15 cellular contexts compared by ENCODE assay signal in the genomic region with DNA sequence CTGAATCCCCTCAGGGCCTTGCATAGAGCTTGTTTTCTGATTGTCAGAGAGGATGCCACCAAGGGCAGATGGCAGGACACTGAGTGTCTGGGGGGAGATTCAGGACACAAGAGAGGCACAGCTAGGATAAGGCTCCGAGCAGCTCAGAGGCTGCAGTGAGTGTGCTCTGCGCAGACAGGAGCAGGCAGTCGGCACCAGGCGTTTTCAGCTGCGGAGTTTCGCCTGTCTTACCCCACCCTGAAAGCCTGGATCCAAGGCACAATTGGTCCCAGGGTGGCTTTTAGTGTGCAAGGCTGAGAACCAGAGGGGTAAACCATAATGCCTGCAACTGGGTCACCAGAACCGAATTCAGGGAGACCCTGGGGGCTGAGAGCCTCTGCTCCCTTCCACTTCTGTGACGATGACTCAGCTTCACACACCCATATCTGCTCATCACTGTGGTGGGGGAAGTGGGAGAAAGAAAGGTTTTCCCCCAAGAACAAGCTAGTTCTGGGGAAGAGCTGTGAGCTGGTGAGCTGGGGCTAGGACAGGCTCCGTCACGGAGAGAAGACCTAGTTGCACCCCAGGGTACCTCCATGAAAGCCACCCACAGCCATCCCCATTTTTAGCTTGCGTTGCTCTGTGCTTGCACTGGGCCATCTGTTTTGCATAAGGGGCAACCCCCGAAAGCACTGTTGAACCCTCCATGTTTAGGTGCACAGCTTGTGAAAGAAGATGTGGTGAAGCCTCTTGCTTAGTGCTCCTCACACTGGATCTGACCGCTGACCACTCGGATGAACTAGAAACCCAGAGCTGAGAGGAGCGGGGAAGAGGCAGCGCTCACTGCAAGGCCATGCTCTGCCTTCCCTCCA.
A peak's percentile ranks its signal among the peaks of the same experiment; 100 is the strongest.
DNase-seq lines count a peak whose midpoint lies in the region; ATAC-seq and TF ChIP-seq lines count a peak whose summit lies in the region.
"Had no signal": no experiment of that assay in that cellular context is flagged by ENCODE, and none has a peak within 500 bp of the region (broad histone marks: within the 10 kb centered on the region; RNA-seq: fewer than 3 reads in every experiment).

No MANE protein-coding gene starts in this region.

- no peaks in the 10 kb centered on the region for H3F3A ChIP-seq in GM23338 (replicated peaks; ENCODE audit: low read depth)

- H3K4me2 ChIP-seq in GM23338 = no peak overlapping the region

- H3K36me3 ChIP-seq in GM23338 (ENCODE audit: insufficient read depth) = no peaks in the 10 kb centered on the region

- no peak for DNase-seq in substantia nigra (lab: John Stamatoyannopoulos, UW)
- no peak for DNase-seq in GM23338 (ENCODE audit: low spot score)
- DNase-seq in NCI-H2196 treated with DMSO at 0.1 percent for 48 hours (lab: John Stamatoyannopoulos, UW; ENCODE audit: unreplicated experiment) = no peak
- DNase-seq in NCI-H1694 (lab: John Stamatoyannopoulos, UW) = no peak
- DNase-seq: activated CD4-positive, alpha-beta T cell treated with anti-CD3 and anti-CD28 coated beads for 4 hours; effector memory CD4-positive, alpha-beta T cell; Kasumi-1; naive thymus-derived CD8-positive, alpha-beta T cell; PC-3; T-helper 1 cell; testis had no signal

- H3K4me1 Mint-ChIP-seq in GM23338 = peaks cover 18% of the 10 kb centered on the region
- H3K4me1 Mint-ChIP-seq: CD14-positive monocyte had no signal

- peak; percentile 68 for ATAC-seq in GM19023 (IDR thresholded peaks at IDR 0.05; ENCODE audit: unreplicated experiment)
- ATAC-seq in HG02759 (IDR thresholded peaks at IDR 0.05; ENCODE audit: unreplicated experiment) = peak; percentile 56
- peak; percentile 52 for ATAC-seq in HG03575 (IDR thresholded peaks at IDR 0.05; ENCODE audit: extremely low read depth, insufficient number of reproducible peaks, low FRiP score, unreplicated experiment)
- ATAC-seq in GM23338 = no peak
- ATAC-seq: naive thymus-derived CD8-positive, alpha-beta T cell; PC-3 had no signal

- no peak overlapping the region for H2AFZ ChIP-seq in GM23338

- no peak overlapping the region for H3K27ac Mint-ChIP-seq in GM23338
- H3K27ac Mint-ChIP-seq: naive thymus-derived CD8-positive, alpha-beta T cell had no signal

- H3K27me3 ChIP-seq in GM23338 (ENCODE audit: insufficient read depth) = peaks cover 25% of the 10 kb centered on the region
- H3K27me3 ChIP-seq: testis had no signal

- peaks cover 32% of the 10 kb centered on the region for H3K27me3 Mint-ChIP-seq in GM23338 (ENCODE audit: insufficient read depth, low read depth, poor library complexity)

- no peak overlapping the region for H3K4me3 ChIP-seq in GM23338
- H3K4me3 ChIP-seq: testis had no signal

- H3K36me3 Mint-ChIP-seq in GM23338 (ENCODE audit: low read depth) = peaks cover 11% of the 10 kb centered on the region
- H3K36me3 Mint-ChIP-seq: CD14-positive monocyte; naive thymus-derived CD8-positive, alpha-beta T cell had no signal

- H3K9me2 ChIP-seq in GM23338 (ENCODE audit: insufficient read depth) = no peaks in the 10 kb centered on the region

- H3K79me2 ChIP-seq in GM23338 (replicated peaks; ENCODE audit: insufficient read depth) = no peaks in the 10 kb centered on the region

- peaks cover 15% of the 10 kb centered on the region for H3K4me1 ChIP-seq in GM23338 (ENCODE audit: insufficient read depth)
- H3K4me1 ChIP-seq: testis had no signal

- H3K9me3 Mint-ChIP-seq in GM23338 = peaks cover 25% of the 10 kb centered on the region
- H3K9me3 Mint-ChIP-seq: naive thymus-derived CD8-positive, alpha-beta T cell had no signal

- peak overlapping the region; percentile 79 for H3K27ac ChIP-seq in substantia nigra (ENCODE audit: low read depth, low read length, poor library complexity, severe bottlenecking)
- no peak overlapping the region for H3K27ac ChIP-seq in GM23338 (ENCODE audit: low read depth)
- H3K27ac ChIP-seq: testis had no signal

- H4K20me1 ChIP-seq in GM23338 (replicated peaks; ENCODE audit: insufficient read depth) = no peaks in the 10 kb centered on the region

- no peak overlapping the region for H3K4me3 Mint-ChIP-seq in GM23338

- TF ChIP-seq CTCF in GM23338 (conservative IDR thresholded peaks at IDR 0.05; ENCODE audit: low read depth in 2 of 2) = no peak

TF ChIP-seq in GM23338, 12 proteins besides CTCF, POLR2A, EP300 and RAD21 (continues in another document):
- TF ChIP-seq POLR2AphosphoS5 (IDR thresholded peaks at IDR 0.05; ENCODE audit: low read depth) = no peak
- no peak for TF ChIP-seq CREB1 (CRISPR knock-in tag; IDR thresholded peaks at IDR 0.05; ENCODE audit: low read depth)
- TF ChIP-seq EZH2phosphoT487 (IDR thresholded peaks at IDR 0.05; ENCODE audit: unreplicated experiment) = no peak
- TF ChIP-seq NANOG (IDR thresholded peaks at IDR 0.05; ENCODE audit: borderline replicate concordance) = no peak
- TF ChIP-seq, protein P1, sequence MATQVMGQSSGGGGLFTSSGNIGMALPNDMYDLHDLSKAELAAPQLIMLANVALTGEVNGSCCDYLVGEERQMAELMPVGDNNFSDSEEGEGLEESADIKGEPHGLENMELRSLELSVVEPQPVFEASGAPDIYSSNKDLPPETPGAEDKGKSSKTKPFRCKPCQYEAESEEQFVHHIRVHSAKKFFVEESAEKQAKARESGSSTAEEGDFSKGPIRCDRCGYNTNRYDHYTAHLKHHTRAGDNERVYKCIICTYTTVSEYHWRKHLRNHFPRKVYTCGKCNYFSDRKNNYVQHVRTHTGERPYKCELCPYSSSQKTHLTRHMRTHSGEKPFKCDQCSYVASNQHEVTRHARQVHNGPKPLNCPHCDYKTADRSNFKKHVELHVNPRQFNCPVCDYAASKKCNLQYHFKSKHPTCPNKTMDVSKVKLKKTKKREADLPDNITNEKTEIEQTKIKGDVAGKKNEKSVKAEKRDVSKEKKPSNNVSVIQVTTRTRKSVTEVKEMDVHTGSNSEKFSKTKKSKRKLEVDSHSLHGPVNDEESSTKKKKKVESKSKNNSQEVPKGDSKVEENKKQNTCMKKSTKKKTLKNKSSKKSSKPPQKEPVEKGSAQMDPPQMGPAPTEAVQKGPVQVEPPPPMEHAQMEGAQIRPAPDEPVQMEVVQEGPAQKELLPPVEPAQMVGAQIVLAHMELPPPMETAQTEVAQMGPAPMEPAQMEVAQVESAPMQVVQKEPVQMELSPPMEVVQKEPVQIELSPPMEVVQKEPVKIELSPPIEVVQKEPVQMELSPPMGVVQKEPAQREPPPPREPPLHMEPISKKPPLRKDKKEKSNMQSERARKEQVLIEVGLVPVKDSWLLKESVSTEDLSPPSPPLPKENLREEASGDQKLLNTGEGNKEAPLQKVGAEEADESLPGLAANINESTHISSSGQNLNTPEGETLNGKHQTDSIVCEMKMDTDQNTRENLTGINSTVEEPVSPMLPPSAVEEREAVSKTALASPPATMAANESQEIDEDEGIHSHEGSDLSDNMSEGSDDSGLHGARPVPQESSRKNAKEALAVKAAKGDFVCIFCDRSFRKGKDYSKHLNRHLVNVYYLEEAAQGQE (IDR thresholded peaks at IDR 0.05; ENCODE audit: unreplicated experiment) = no peak
